In the genomic region with DNA sequence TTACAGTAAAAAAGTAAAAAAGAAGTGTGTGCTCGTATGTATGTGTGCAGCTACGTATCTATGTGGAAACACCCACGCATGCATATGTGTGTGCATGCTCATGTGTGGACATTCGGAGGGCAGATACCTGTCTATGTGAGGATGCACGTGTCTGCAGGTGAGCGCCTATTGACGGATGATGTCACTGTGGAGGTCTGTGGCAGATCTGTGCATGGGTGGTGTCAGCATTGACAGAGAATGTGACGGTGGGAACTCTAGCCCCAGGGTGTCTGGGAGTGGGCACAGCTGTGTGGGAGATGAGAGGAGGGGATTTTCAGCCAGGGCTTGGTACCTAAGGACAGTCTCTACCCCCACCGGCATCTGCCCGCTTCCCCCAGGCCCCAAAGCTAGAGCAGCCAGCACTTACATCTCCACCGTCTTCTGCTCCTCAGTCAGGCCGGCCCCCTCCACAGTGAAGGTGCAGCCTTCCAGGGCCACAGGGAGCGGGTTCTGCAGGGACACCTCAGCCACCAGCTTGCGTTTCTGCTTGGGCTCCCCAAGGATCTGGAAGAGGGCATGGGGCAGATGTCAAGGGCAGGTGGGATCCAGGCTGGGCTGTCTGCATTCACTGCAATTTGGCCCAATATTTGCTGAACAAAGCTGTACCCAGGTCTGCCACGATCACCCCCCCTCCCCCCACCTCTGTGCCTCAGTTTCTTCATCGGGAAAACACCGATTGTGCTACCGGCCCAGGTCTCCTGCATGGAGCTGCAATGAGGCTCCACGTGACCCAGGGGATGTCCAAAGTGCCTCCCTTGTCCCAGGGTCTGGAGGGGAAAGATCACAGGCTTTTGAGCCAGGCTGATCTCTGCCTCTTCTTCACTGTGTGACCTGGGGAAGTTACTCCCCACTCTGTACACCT, we compare ENCODE assay signal across 27 cellular contexts. TPM values are rescaled to one million over a fixed set of nuclear protein-coding genes. Genes with fewer than 3 reads are reported as not detected.
DNase-seq lines count a peak whose midpoint lies in the region; ATAC-seq, FAIRE-seq and TF ChIP-seq lines count a peak whose summit lies in the region.
"Had no signal": no experiment of that assay in that cellular context is flagged by ENCODE, and none has a peak within 500 bp of the region (broad histone marks: within the 10 kb centered on the region; RNA-seq: fewer than 3 reads in every experiment).

No MANE protein-coding gene starts in this region.

- H3K79me1 ChIP-seq in trophoblast cell (ENCODE audit: low read length): peaks cover 39% of the 10 kb centered on the region

- TF ChIP-seq CTCF in GM23338 (conservative IDR thresholded peaks at IDR 0.05; ENCODE audit: low read depth in 2 of 2) (no peak), Panc1 (IDR thresholded peaks at IDR 0.05) (no peak), kidney (IDR thresholded peaks at IDR 0.05; ENCODE audit: borderline replicate concordance, extremely low read depth, insufficient read depth) (no peak), GM20000 (IDR thresholded peaks at IDR 0.05; ENCODE audit: extremely low read depth, missing control alignments) (no peak)

- H2AFZ ChIP-seq in GM23338: no peak overlapping the region
- H2AFZ ChIP-seq in trophoblast cell (ENCODE audit: insufficient read depth, low read length, poor library complexity): no peak overlapping the region
- H2AFZ ChIP-seq: hepatocyte had no signal

- no peaks in the 10 kb centered on the region for H3F3A ChIP-seq in GM23338 (replicated peaks; ENCODE audit: low read depth)

- H3K9ac ChIP-seq in kidney (ENCODE audit: low read length in 2 of 2) (no peak overlapping the region), trophoblast cell (ENCODE audit: low read length) (no peak overlapping the region)

- DNase-seq in GM23338 (ENCODE audit: low spot score) (no peak), Panc1 (ENCODE audit: low read depth, low spot score) (no peak), kidney (peak; percentile 44), trophoblast cell (no peak), GM20000 (ENCODE audit: low spot score) (no peak), RKO (ENCODE audit: low spot score) (no peak), SHP77 treated with DMSO at 0.1 percent for 48 hours (lab: John Stamatoyannopoulos, UW) (no peak)
- DNase-seq: activated CD4-positive, alpha-beta T cell treated with anti-CD3 and anti-CD28 coated beads, Interleukin-2, amount 10 ng/mL, durations not matched to agents 24 days and 14 days; activated T-cell treated with anti-CD3 and anti-CD28 coated beads, Interleukin-2, amount 50 U/mL, for 4 hours; brain microvascular endothelial cell; effector CD8-positive, alpha-beta T cell; erythroblast; naive B cell; NCI-H1694; Right ventricle myocardium superior; stimulated activated CD4-positive, alpha-beta T cell treated with anti-CD3 and anti-CD28 coated beads, Interleukin-4, amount 100 ng/mL, for 24 hours; upper lobe of left lung; WERI-Rb-1 had no signal

- intact Hi-C loops in Panc1 (cut with micrococcal nuclease; ENCODE audit: unreplicated experiment) (no loop called here), kidney (cut with DNase I) (no loop called here)

- H2BK120ac ChIP-seq in trophoblast cell (ENCODE audit: insufficient read depth, low read length, poor library complexity): peak overlapping the region; percentile 45

- H4K91ac ChIP-seq in trophoblast cell (ENCODE audit: low read depth, low read length): peak overlapping the region; percentile 58

- H3K4me1 ChIP-seq in GM23338 (ENCODE audit: insufficient read depth): no peaks in the 10 kb centered on the region
- peaks cover 69% of the 10 kb centered on the region for H3K4me1 ChIP-seq in Panc1 (ENCODE audit: control insufficient read depth, insufficient read depth, low read length)
- H3K4me1 ChIP-seq in kidney (ENCODE audit: control insufficient read depth in 1 of 2, insufficient read depth in 1 of 2, low read depth in 1 of 2, low read length in 2 of 2): peaks cover 18 to 19% of the 10 kb centered on the region in 2 donors
- H3K4me1 ChIP-seq in trophoblast cell (ENCODE audit: control insufficient read depth in 1 of 2, insufficient read depth in 2 of 2, low read length in 2 of 2): peaks cover 49 to 52% of the 10 kb centered on the region in 2 experiments

- H3K4ac ChIP-seq in trophoblast cell (ENCODE audit: low read depth, low read length): no peak overlapping the region

- no peak overlapping the region for H3K4me3 ChIP-seq in GM23338
- H3K4me3 ChIP-seq in Panc1 (ENCODE audit: low read depth in 2 of 2, low read length in 2 of 2): no peak overlapping the region
- no peak overlapping the region for H3K4me3 ChIP-seq in kidney (ENCODE audit: low read length in 2 of 2)
- no peak overlapping the region for H3K4me3 ChIP-seq in trophoblast cell (ENCODE audit: low read depth, low read length)
- H3K4me3 ChIP-seq: hepatocyte, ovary, upper lobe of left lung had no signal

- no peak for FAIRE-seq in kidney (lab: Jason Lieb, UNC)

- H3K27ac Mint-ChIP-seq in GM23338: 0 out of 2 replicates have a peak overlapping the region, but pooled peaks have one; percentile 33
- H3K27ac Mint-ChIP-seq: activated CD4-positive, alpha-beta T cell treated with anti-CD3 and anti-CD28 coated beads, Interleukin-2, amount 10 ng/mL, durations not matched to agents 24 days and 14 days; CD14-positive monocyte; HFFc6; mesothelial cell of epicardium; naive B cell; stimulated activated effector memory CD8-positive, alpha-beta T cell treated with anti-CD3 and anti-CD28 coated beads, Interleukin-12 subunit alpha, Interleukin-12 subunit beta, amount 100 ng/mL, for 72 hours had no signal

- peak overlapping the region; percentile 53 for H2AK5ac ChIP-seq in trophoblast cell (ENCODE audit: low read length)

- H3K14ac ChIP-seq in trophoblast cell (ENCODE audit: low read length): peak overlapping the region; percentile 34

- no peaks in the 10 kb centered on the region for H3K27me3 Mint-ChIP-seq in GM23338 (ENCODE audit: insufficient read depth, low read depth, poor library complexity)
- H3K27me3 Mint-ChIP-seq: activated CD4-positive, alpha-beta T cell treated with anti-CD3 and anti-CD28 coated beads, Interleukin-2, amount 10 ng/mL, durations not matched to agents 24 days and 14 days had no signal

- H3K4me2 ChIP-seq in GM23338 (no peak overlapping the region), trophoblast cell (ENCODE audit: low read length) (no peak overlapping the region)
- H3K4me2 ChIP-seq: hepatocyte had no signal

- POLR2A ChIA-PET in Panc1 (lab: Charles Lee): no interaction called here

- peak overlapping the region; percentile 25 for H3K18ac ChIP-seq in trophoblast cell (ENCODE audit: low read length)

- WGBS in trophoblast cell (ENCODE audit: extremely low coverage, insufficient coverage, insufficient read length): no CpG with 5 or more reads among the region's 19 CpGs

- in situ Hi-C loops in Panc1 (cut with HindIII; ENCODE audit: low pct_unique_long_range_greater_than_20kb, low sequenced_read_pairs): no loop called here

- H4K12ac ChIP-seq in trophoblast cell (ENCODE audit: low read depth, low read length): no peak overlapping the region

- H3K36me3 ChIP-seq in GM23338 (ENCODE audit: insufficient read depth) (no peaks in the 10 kb centered on the region), Panc1 (ENCODE audit: control insufficient read depth, insufficient read depth, low read length) (no peaks in the 10 kb centered on the region), kidney (ENCODE audit: control insufficient read depth in 1 of 2, insufficient read depth in 2 of 2, low read length in 2 of 2) (no peaks in the 10 kb centered on the region), trophoblast cell (ENCODE audit: control insufficient read depth in 1 of 2, insufficient read depth in 2 of 2, low read length in 2 of 2) (peaks cover 40 to 50% of the 10 kb centered on the region in 2 experiments)
- H3K36me3 ChIP-seq: ovary, WERI-Rb-1 had no signal

- H3K4me3 Mint-ChIP-seq in GM23338: no peak overlapping the region
- H3K4me3 Mint-ChIP-seq: activated CD4-positive, alpha-beta T cell treated with anti-CD3 and anti-CD28 coated beads, Interleukin-2, amount 10 ng/mL, durations not matched to agents 24 days and 14 days; activated T-cell treated with anti-CD3 and anti-CD28 coated beads, Interleukin-2, amount 50 U/mL, for 4 hours; CD14-positive monocyte; HFFc6; mesothelial cell of epicardium; naive B cell; stimulated activated effector memory CD8-positive, alpha-beta T cell treated with anti-CD3 and anti-CD28 coated beads, Interleukin-12 subunit alpha, Interleukin-12 subunit beta, amount 100 ng/mL, for 72 hours had no signal

- H3K27me3 ChIP-seq in GM23338 (ENCODE audit: insufficient read depth) (no peaks in the 10 kb centered on the region), Panc1 (ENCODE audit: control insufficient read depth, insufficient read depth, low read length) (no peaks in the 10 kb centered on the region), trophoblast cell (ENCODE audit: insufficient read depth, low read length) (no peaks in the 10 kb centered on the region)
- H3K27me3 ChIP-seq: brain microvascular endothelial cell, foreskin keratinocyte, hepatocyte, ovary, upper lobe of left lung had no signal

- no TSS peak for BruUV-seq in Panc1 (replicated peaks; lab: Mats Ljungman, UMichigan)

- peak overlapping the region; percentile 10 for H2BK5ac ChIP-seq in trophoblast cell (ENCODE audit: low read depth, low read length, poor library complexity)

- no peaks in the 10 kb centered on the region for H3K36me3 Mint-ChIP-seq in GM23338 (ENCODE audit: low read depth)
- H3K36me3 Mint-ChIP-seq: CD14-positive monocyte; mesothelial cell of epicardium; naive B cell; stimulated activated effector memory CD8-positive, alpha-beta T cell treated with anti-CD3 and anti-CD28 coated beads, Interleukin-12 subunit alpha, Interleukin-12 subunit beta, amount 100 ng/mL, for 72 hours had no signal

- no peaks in the 10 kb centered on the region for H3K9me3 ChIP-seq in Panc1 (ENCODE audit: control insufficient read depth, insufficient read depth, low read depth, low read length)
- no peaks in the 10 kb centered on the region for H3K9me3 ChIP-seq in kidney (ENCODE audit: control insufficient read depth in 1 of 2, low read length in 2 of 2)
- H3K9me3 ChIP-seq in trophoblast cell (ENCODE audit: insufficient read depth, low read depth, low read length): peaks cover 2% of the 10 kb centered on the region
- H3K9me3 ChIP-seq: ovary, upper lobe of left lung had no signal

- H2BK12ac ChIP-seq in trophoblast cell (ENCODE audit: low read length): peak overlapping the region; percentile 33

- no peak overlapping the region for H3K27ac ChIP-seq in GM23338 (ENCODE audit: low read depth)
- H3K27ac ChIP-seq in Panc1 (ENCODE audit: low read length): peak overlapping the region; percentile 69
- H3K27ac ChIP-seq in kidney (ENCODE audit: low read depth in 2 of 2, low read length in 2 of 2): no peak overlapping the region
- peak overlapping the region; percentile 11 for H3K27ac ChIP-seq in trophoblast cell (ENCODE audit: low read depth, low read length)
- H3K27ac ChIP-seq: brain microvascular endothelial cell, foreskin keratinocyte, hepatocyte, ovary, WERI-Rb-1 had no signal

- H3K79me2 ChIP-seq in GM23338 (replicated peaks; ENCODE audit: insufficient read depth) (no peaks in the 10 kb centered on the region), trophoblast cell (ENCODE audit: control insufficient read depth, insufficient read depth, low read length, poor library complexity) (no peaks in the 10 kb centered on the region)
- H3K79me2 ChIP-seq: hepatocyte had no signal

- peaks cover 3% of the 10 kb centered on the region; the same call in 2 of the 3 replicates for H3K4me1 Mint-ChIP-seq in GM23338
- H3K4me1 Mint-ChIP-seq: naive B cell had no signal

- no peaks in the 10 kb centered on the region for H4K20me1 ChIP-seq in GM23338 (replicated peaks; ENCODE audit: insufficient read depth)

- ATAC-seq in GM23338: no peak
- ATAC-seq in Panc1: no peak
- ATAC-seq in GM19455 (IDR thresholded peaks at IDR 0.05; ENCODE audit: unreplicated experiment): no peak
- ATAC-seq: activated T-cell treated with anti-CD3 and anti-CD28 coated beads, Interleukin-2, amount 50 U/mL, for 4 hours; stimulated activated effector memory CD8-positive, alpha-beta T cell treated with anti-CD3 and anti-CD28 coated beads, Interleukin-12 subunit alpha, Interleukin-12 subunit beta, amount 100 ng/mL, for 72 hours had no signal

- no peaks in the 10 kb centered on the region for H3K9me2 ChIP-seq in GM23338 (ENCODE audit: insufficient read depth)

- no peaks in the 10 kb centered on the region; the same call in 2 of the 3 replicates for H3K9me3 Mint-ChIP-seq in GM23338
- H3K9me3 Mint-ChIP-seq: activated CD4-positive, alpha-beta T cell treated with anti-CD3 and anti-CD28 coated beads, Interleukin-2, amount 10 ng/mL, durations not matched to agents 24 days and 14 days; activated T-cell treated with anti-CD3 and anti-CD28 coated beads, Interleukin-2, amount 50 U/mL, for 4 hours; CD14-positive monocyte; HFFc6; mesothelial cell of epicardium; naive B cell; stimulated activated effector memory CD8-positive, alpha-beta T cell treated with anti-CD3 and anti-CD28 coated beads, Interleukin-12 subunit alpha, Interleukin-12 subunit beta, amount 100 ng/mL, for 72 hours had no signal

- CTCF ChIA-PET in Panc1 (lab: Charles Lee): interaction anchor here (1.0 kb wide), 1 partner anchor 89 kb away, joined by 3 read pairs; no protein-coding TSS in a partner anchor

- no peak overlapping the region for H3K23ac ChIP-seq in trophoblast cell (ENCODE audit: low read length)

- no peak overlapping the region for H4K8ac ChIP-seq in trophoblast cell (ENCODE audit: low read depth, low read length)

RNA-seq across cellular contexts. Expression of a gene that starts 34.1 kb away (rescaled TPM):
- total RNA-seq in GM23338 (2014; rRNA removed; shearing (Covaris generic)): 0.19 and 1.0 TPM in 2 replicates
- polyA plus RNA-seq in GM23338 (2016; fragmentation: Nextera tagmentation; extraction: Ambion mirVana) (0.45 and 0.49 TPM in 2 replicates), kidney (ENCODE audit: insufficient read depth, low read depth, low replicate concordance) (44.6 TPM)
- total RNA-seq in Panc1 (2021; ENCODE audit: unreplicated experiment) (113 TPM), kidney (611 TPM)
- 205 TPM for polyA plus RNA-seq in Panc1 (2012; ENCODE audit: insufficient read length)
- 330 and 332 TPM in 2 replicates for polyA plus RNA-seq in trophoblast cell (2013)
- total RNA-seq: OCI-LY7 had no signal

Comparison
In these comparisons a context has a peak if more than half of its experiments do, and no peak if none do; other contexts are left out.
1. H3K27ac ChIP-seq: peak in Panc1 (single experiment) and trophoblast cell (single experiment); none in GM23338 (single experiment) and kidney (0 of 2).
2. RNA of a gene that starts 34.1 kb away (total RNA-seq): 611 TPM in kidney (single experiment) and 113 TPM in Panc1 (single experiment); 0.19 to 1.0 TPM in GM23338; every median in the first group is over 10 times any median in the second.